23 cellular contexts compared by ENCODE assay signal in the genomic region with DNA sequence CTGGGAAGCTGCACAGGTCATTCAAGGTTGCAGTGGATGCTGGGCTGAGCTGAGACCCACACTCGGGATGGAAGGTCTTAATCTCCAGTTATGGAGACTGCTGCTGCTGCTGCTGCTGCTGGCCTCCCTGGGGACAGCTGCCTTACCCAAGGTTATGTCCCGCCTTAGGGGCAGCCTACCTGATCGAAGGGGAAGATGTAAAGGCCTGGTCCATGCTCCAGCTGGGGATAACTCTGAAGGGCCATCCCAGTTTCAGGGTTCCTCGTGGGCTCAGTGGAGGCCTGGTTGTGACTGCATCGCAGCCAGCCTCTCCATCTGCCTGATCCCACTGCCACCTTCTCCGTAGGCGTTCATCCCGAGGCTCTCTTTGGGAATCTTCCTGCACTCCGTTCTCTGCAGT.
"Had no signal": no experiment of that assay in that cellular context is flagged by ENCODE, and none has a peak within 500 bp of the region (broad histone marks: within the 10 kb centered on the region; RNA-seq: fewer than 3 reads in every experiment).

No MANE protein-coding gene starts in this region.

- H3K27ac ChIP-seq: esophagus squamous epithelium, gastroesophageal sphincter, left ventricle myocardium inferior, neutrophil, psoas muscle, right lobe of liver, skin epidermis, testis, tibial nerve had no signal

- H3K4me3 Mint-ChIP-seq: dendritic cell treated with granulocyte-macrophage colony-stimulating factor and Interleukin-4, amounts not matched to agents 40 ng/mL and 50 ng/mL, for 4 days; effector memory CD8-positive, alpha-beta T cell; immature natural killer cell; naive B cell; nephron progenitor cell; stimulated activated naive B cell treated with anti-CD40 and anti-IgM and Interleukin-4, amounts not matched to agents 10 μg/mL and 1 μg/mL and 100 μg/mL, for 72 hours; stimulated activated naive CD8-positive, alpha-beta T cell treated with anti-CD3 and anti-CD28 coated beads, Interleukin-15, amount 100 ng/mL, for 72 hours had no signal

- H3K4me3 ChIP-seq: esophagus squamous epithelium, gastroesophageal sphincter, left ventricle myocardium inferior, lung, psoas muscle, right lobe of liver, skin epidermis, testis, tibial nerve had no signal

- H3K27ac Mint-ChIP-seq: dendritic cell treated with granulocyte-macrophage colony-stimulating factor and Interleukin-4, amounts not matched to agents 40 ng/mL and 50 ng/mL, for 4 days; effector memory CD8-positive, alpha-beta T cell; immature natural killer cell; nephron progenitor cell; stimulated activated naive B cell treated with anti-CD40 and anti-IgM and Interleukin-4, amounts not matched to agents 10 μg/mL and 1 μg/mL and 100 μg/mL, for 72 hours; stimulated activated naive CD8-positive, alpha-beta T cell treated with anti-CD3 and anti-CD28 coated beads, Interleukin-15, amount 100 ng/mL, for 72 hours had no signal

- DNase-seq: effector memory CD8-positive, alpha-beta T cell; esophagus squamous epithelium; foreskin fibroblast; glutamatergic neuron; immature natural killer cell; left ventricle myocardium inferior; mesendoderm; naive B cell; nephron progenitor cell; psoas muscle; retina; right lobe of liver; stimulated activated CD4-positive, alpha-beta T cell treated with anti-CD3 and anti-CD28 coated beads, Interleukin-2, amount 100 ng/mL, for 24 hours; stimulated activated CD4-positive, alpha-beta T cell treated with anti-CD3 and anti-CD28 coated beads, Interleukin-4, amount 100 ng/mL, for 4 hours; stimulated activated naive B cell treated with anti-CD40 and anti-IgM and Interleukin-4, amounts not matched to agents 10 μg/mL and 1 μg/mL and 100 μg/mL, for 72 hours; stimulated activated naive CD8-positive, alpha-beta T cell treated with anti-CD3 and anti-CD28 coated beads, Interleukin-15, amount 100 ng/mL, for 72 hours; testis had no signal

- H3K9me3 Mint-ChIP-seq: effector memory CD8-positive, alpha-beta T cell; immature natural killer cell had no signal

- ATAC-seq: effector memory CD8-positive, alpha-beta T cell; gastroesophageal sphincter; psoas muscle; stimulated activated naive B cell treated with anti-CD40 and anti-IgM and Interleukin-4, amounts not matched to agents 10 μg/mL and 1 μg/mL and 100 μg/mL, for 72 hours; stimulated activated naive CD8-positive, alpha-beta T cell treated with anti-CD3 and anti-CD28 coated beads, Interleukin-15, amount 100 ng/mL, for 72 hours had no signal

- H3K27me3 ChIP-seq: esophagus squamous epithelium, gastroesophageal sphincter, right lobe of liver, testis, tibial nerve had no signal

- H3K36me3 ChIP-seq: esophagus squamous epithelium, gastroesophageal sphincter, left ventricle myocardium inferior, neutrophil, right lobe of liver, tibial nerve had no signal

- H3K9me3 ChIP-seq: esophagus squamous epithelium, gastroesophageal sphincter, left ventricle myocardium inferior, neutrophil, psoas muscle, right lobe of liver, testis, tibial nerve had no signal

- H3K4me1 Mint-ChIP-seq: immature natural killer cell; stimulated activated naive CD8-positive, alpha-beta T cell treated with anti-CD3 and anti-CD28 coated beads, Interleukin-15, amount 100 ng/mL, for 72 hours had no signal

- H3K36me3 Mint-ChIP-seq: immature natural killer cell; stimulated activated naive B cell treated with anti-CD40 and anti-IgM and Interleukin-4, amounts not matched to agents 10 μg/mL and 1 μg/mL and 100 μg/mL, for 72 hours had no signal
